Comparison of ENCODE assay signal across 1 cellular context in genomic region chr10:33109384-33109783, GRCh38.
TF ChIP-seq lines count a peak whose summit lies in the region.

No MANE protein-coding gene starts in this region.

TF ChIP-seq in GM23338, 12 proteins besides CTCF, POLR2A, EP300 and RAD21:
- TF ChIP-seq ZNF462 (CRISPR knock-in tag; IDR thresholded peaks at IDR 0.05) (no peak), EZH2 (IDR thresholded peaks at IDR 0.05; ENCODE audit: low read depth, unreplicated experiment) (no peak), STAT1 (IDR thresholded peaks at IDR 0.05; ENCODE audit: unreplicated experiment) (no peak), ETS1 (IDR thresholded peaks at IDR 0.05) (no peak), ZNF331 (CRISPR knock-in tag; IDR thresholded peaks at IDR 0.05; ENCODE audit: low read depth) (no peak), CREB1 (CRISPR knock-in tag; IDR thresholded peaks at IDR 0.05; ENCODE audit: low read depth) (no peak), NANOG (IDR thresholded peaks at IDR 0.05; ENCODE audit: borderline replicate concordance) (no peak)
